ENCODE assay signal across 8 cellular contexts in the genomic region with DNA sequence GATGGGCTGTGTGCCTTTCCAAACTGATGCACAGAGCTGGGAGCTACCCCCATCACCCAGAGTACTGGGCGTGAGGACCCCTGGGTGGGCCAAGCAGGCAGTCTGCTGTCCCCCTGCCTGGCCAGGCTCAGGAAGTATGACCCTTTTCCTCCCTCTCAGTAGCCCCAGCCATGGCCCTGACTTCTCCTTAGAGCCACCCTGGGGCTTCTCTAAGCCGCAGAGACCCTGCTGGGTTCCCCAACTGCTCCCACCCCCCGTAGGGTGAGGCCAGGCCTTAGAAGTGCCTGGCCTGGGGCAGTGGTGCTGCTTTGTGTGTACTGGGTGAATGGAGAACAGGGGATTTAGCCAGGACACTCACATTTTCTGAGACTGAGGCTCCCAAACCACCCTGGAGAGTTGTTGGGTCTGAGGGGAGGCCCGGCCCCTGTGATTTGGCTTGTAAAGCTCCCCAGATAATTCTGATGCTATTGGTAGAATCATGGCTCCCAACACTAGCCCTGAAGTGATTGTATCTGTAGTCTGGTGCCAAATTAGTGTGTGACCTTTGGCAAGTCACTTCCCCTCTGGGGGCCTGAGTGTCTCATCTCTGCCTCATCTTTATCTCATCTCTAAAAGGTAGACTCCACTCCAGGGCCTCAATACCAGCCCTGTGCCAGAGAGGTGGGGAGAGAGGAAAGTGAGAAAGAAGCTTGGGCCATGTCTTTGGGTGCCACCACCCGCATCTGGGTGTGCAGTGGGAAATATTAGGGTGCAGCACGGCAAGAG.
DNase-seq lines count a peak whose midpoint lies in the region; ATAC-seq and TF ChIP-seq lines count a peak whose summit lies in the region.

No MANE protein-coding gene starts in this region.

- peak overlapping the region; percentile 96 for H3K27ac Mint-ChIP-seq in nephron progenitor cell

- H3K4me3 Mint-ChIP-seq in nephron progenitor cell, result no peak overlapping the region

- WGBS in heart left ventricle, 4 donors, result 91 to 93% (median 92%) methylated on average over 6 of the region's 6 CpGs
- WGBS in adrenal gland, 4 donors, result 81 to 90% (median 89%) methylated on average over 2 to 6 of the region's 6 CpGs
- WGBS in transverse colon (ENCODE audit: low coverage in 1 of 2), 2 donors, result 70 to 81% methylated on average over 2 to 6 of the region's 6 CpGs

- peaks cover 7% of the 10 kb centered on the region for H3K27me3 Mint-ChIP-seq in nephron progenitor cell (ENCODE audit: low read depth, poor library complexity)

- no peaks in the 10 kb centered on the region for H3K9me3 Mint-ChIP-seq in nephron progenitor cell

- no peak for TF ChIP-seq CTCF in heart left ventricle (IDR thresholded peaks at IDR 0.05)
- TF ChIP-seq CTCF in adrenal gland (IDR thresholded peaks at IDR 0.05), result no peak
- TF ChIP-seq CTCF in nephron progenitor cell (IDR thresholded peaks at IDR 0.05), result no peak
- TF ChIP-seq CTCF in transverse colon (IDR thresholded peaks at IDR 0.05), result no peak

- TF ChIP-seq POLR2A in heart left ventricle (IDR thresholded peaks at IDR 0.05) (no peak), adrenal gland (IDR thresholded peaks at IDR 0.05) (no peak), transverse colon (IDR thresholded peaks at IDR 0.05) (no peak)

- no peaks in the 10 kb centered on the region for H3K36me3 Mint-ChIP-seq in nephron progenitor cell (ENCODE audit: low read depth)

- ATAC-seq in heart left ventricle, result no peak
- ATAC-seq in left ventricle myocardium superior, result no peak
- no peak for ATAC-seq in GM19452 (IDR thresholded peaks at IDR 0.05; ENCODE audit: unreplicated experiment)
- ATAC-seq in HG02970 (IDR thresholded peaks at IDR 0.05; ENCODE audit: low FRiP score, unreplicated experiment), result no peak
- no peak for ATAC-seq in GM18907 (IDR thresholded peaks at IDR 0.05; ENCODE audit: unreplicated experiment)

- H3K4me1 Mint-ChIP-seq in nephron progenitor cell, result peaks cover 47% of the 10 kb centered on the region

- in situ Hi-C loops in transverse colon (cut with MboI; ENCODE audit: low pct_ligation_motif_present in 1 of 4, low pct_unique_long_range_greater_than_20kb in 1 of 4, low sequenced_read_pairs in 3 of 4), result no loop called here

- intact Hi-C loops in heart left ventricle (cut with DNase I), result loop anchor here in 2 of 10 donors (2.0 kb wide), 2 partner anchors 17 to 19 kb away; no protein-coding TSS in a partner anchor
- intact Hi-C loops in left ventricle myocardium superior (cut with micrococcal nuclease), result no loop called here
- intact Hi-C loops in adrenal gland (cut with DNase I), result no loop called here
- intact Hi-C loops in transverse colon (cut with DNase I; ENCODE audit: low total_unique reads), result no loop called here

- no peak for TF ChIP-seq EP300 in transverse colon (IDR thresholded peaks at IDR 0.05; ENCODE audit: low read depth)

- H3K4me1 ChIP-seq in heart left ventricle (peaks cover 27 to 98% (median 81%) of the 10 kb centered on the region in 12 donors), adrenal gland (replicated peaks in 1 of 2) (peaks cover 42 to 65% of the 10 kb centered on the region in 2 donors), transverse colon (peaks cover 45 to 83% (median 63%) of the 10 kb centered on the region in 4 donors)

- DNase-seq in heart left ventricle, result no peak
- DNase-seq in left ventricle myocardium superior, result no peak
- no peak for DNase-seq in adrenal gland
- DNase-seq in nephron progenitor cell, result no peak
- DNase-seq in transverse colon, result no peak

- H3K36me3 ChIP-seq in heart left ventricle, result peaks cover 0 to 6% (median 0%) of the 10 kb centered on the region in 9 donors
- no peaks in the 10 kb centered on the region for H3K36me3 ChIP-seq in adrenal gland (replicated peaks in 1 of 2)
- H3K36me3 ChIP-seq in transverse colon, result no peaks in the 10 kb centered on the region

- no peak overlapping the region for H3K4me3 ChIP-seq in heart left ventricle
- no peak overlapping the region for H3K4me3 ChIP-seq in adrenal gland
- no peak overlapping the region for H3K4me3 ChIP-seq in transverse colon

- H3K27me3 ChIP-seq in heart left ventricle (no peaks in the 10 kb centered on the region), adrenal gland (no peaks in the 10 kb centered on the region), transverse colon (no peaks in the 10 kb centered on the region)

- H3K27ac ChIP-seq in heart left ventricle, result peak overlapping the region; percentile 65 to 93 (median 88)
- H3K27ac ChIP-seq in adrenal gland, result peak overlapping the region in 4 of 5 donors; percentile 60 to 91 (median 84)
- H3K27ac ChIP-seq in transverse colon, result peak overlapping the region; percentile 80 to 91 (median 89)

- H3K9me3 ChIP-seq in heart left ventricle (no peaks in the 10 kb centered on the region), adrenal gland (replicated peaks in 1 of 3) (no peaks in the 10 kb centered on the region), transverse colon (no peaks in the 10 kb centered on the region)
